Comparison of ENCODE assay signal across 15 cellular contexts in the genomic region with DNA sequence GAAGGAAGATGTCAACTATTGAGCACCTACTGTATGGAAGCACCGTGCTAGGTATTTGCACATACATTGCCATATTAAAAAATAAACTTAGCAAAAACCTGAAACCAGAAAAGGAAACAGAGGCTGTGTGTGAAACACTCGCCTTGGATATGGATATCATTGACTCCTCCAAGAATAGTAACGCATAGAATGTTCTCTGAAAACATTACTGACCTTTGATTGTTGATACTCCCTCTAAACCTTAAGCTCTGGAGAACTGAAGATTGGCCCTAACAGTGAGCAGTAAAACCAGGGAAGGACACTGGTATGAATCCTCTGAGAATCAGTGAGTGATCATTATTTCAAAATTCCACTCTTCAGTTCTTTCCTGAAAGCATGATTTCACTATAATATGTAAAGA.
"Had no signal": no experiment of that assay in that cellular context is flagged by ENCODE, and none has a peak within 500 bp of the region (broad histone marks: within the 10 kb centered on the region; RNA-seq: fewer than 3 reads in every experiment).

No MANE protein-coding gene starts in this region.

- H3K4me3 Mint-ChIP-seq: activated CD4-positive, alpha-beta memory T cell treated with anti-CD3 and anti-CD28 coated beads, Interleukin-2, amount 10 ng/mL, durations not matched to agents 7 days and 5 days; activated T-cell treated with anti-CD3 and anti-CD28 coated beads, Interleukin-2, amount 50 U/mL, for 4 hours; natural killer cell; WTC11 had no signal

- ATAC-seq: activated T-cell treated with anti-CD3 and anti-CD28 coated beads, Interleukin-2, amount 50 U/mL, for 4 hours; body of pancreas; left colon; natural killer cell had no signal

- H3K4me3 ChIP-seq: body of pancreas, testis had no signal

- H3K27ac Mint-ChIP-seq: activated CD4-positive, alpha-beta memory T cell treated with anti-CD3 and anti-CD28 coated beads, Interleukin-2, amount 10 ng/mL, durations not matched to agents 7 days and 5 days; natural killer cell; WTC11 had no signal

- DNase-seq: activated CD4-positive, alpha-beta memory T cell treated with anti-CD3 and anti-CD28 coated beads, Interleukin-2, amount 10 ng/mL, durations not matched to agents 7 days and 5 days; activated CD4-positive, alpha-beta T cell treated with anti-CD3 and anti-CD28 coated beads for 4 hours; activated effector memory CD4-positive, alpha-beta T cell treated with Interleukin-2 at 50 U/mL for 16 hours; activated naive CD4-positive, alpha-beta T cell treated with anti-CD3 and anti-CD28 coated beads, Interleukin-2, amount 50 U/mL, for 16 hours; activated T-cell treated with anti-CD3 and anti-CD28 coated beads, Interleukin-2, amount 50 U/mL, for 4 hours; body of pancreas; head of caudate nucleus; left colon; mammary epithelial cell; natural killer cell; small intestine; stimulated activated naive CD8-positive, alpha-beta T cell treated with anti-CD3 and anti-CD28 coated beads, Interleukin-15, Interleukin-2, amounts not matched to agents 100 U/mL and 50 U/mL, for 24 hours; T-helper 2 cell; testis had no signal

- H3K27ac ChIP-seq: body of pancreas, testis had no signal

- H3K9me3 ChIP-seq: body of pancreas, testis had no signal

- H3K9me3 Mint-ChIP-seq: activated CD4-positive, alpha-beta memory T cell treated with anti-CD3 and anti-CD28 coated beads, Interleukin-2, amount 10 ng/mL, durations not matched to agents 7 days and 5 days; natural killer cell had no signal

- H3K4me1 Mint-ChIP-seq: activated CD4-positive, alpha-beta memory T cell treated with anti-CD3 and anti-CD28 coated beads, Interleukin-2, amount 10 ng/mL, durations not matched to agents 7 days and 5 days; natural killer cell had no signal

- H3K4me1 ChIP-seq: body of pancreas, testis had no signal

- H3K27me3 ChIP-seq: body of pancreas, testis had no signal

- H3K27me3 Mint-ChIP-seq: activated CD4-positive, alpha-beta memory T cell treated with anti-CD3 and anti-CD28 coated beads, Interleukin-2, amount 10 ng/mL, durations not matched to agents 7 days and 5 days had no signal

- H3K36me3 Mint-ChIP-seq: natural killer cell had no signal
